In genomic region chr2:241800198-241800903, GRCh38 we compare ENCODE assay signal across 9 cellular contexts. TPM values are rescaled to one million over a fixed set of nuclear protein-coding genes. Genes with fewer than 3 reads are reported as not detected.
DNase-seq lines count a peak whose midpoint lies in the region; FAIRE-seq and TF ChIP-seq lines count a peak whose summit lies in the region.
"Not testable (repeated sequence)": the region's sequence is repeated elsewhere in the genome, so short reads cannot be mapped to it uniquely, and the experiment has no call there.
"Had no signal": no experiment of that assay in that cellular context is flagged by ENCODE, and none has a peak within 500 bp of the region (broad histone marks: within the 10 kb centered on the region; RNA-seq: fewer than 3 reads in every experiment).

No MANE protein-coding gene starts in this region.

- not testable (repeated sequence) for H3F3A ChIP-seq in neural progenitor cell (ENCODE audit: low read depth)

- H3K4me1 ChIP-seq in BLaER1 = peaks cover 90% of the 10 kb centered on the region
- not testable (repeated sequence) for H3K4me1 ChIP-seq in neural progenitor cell

- not testable (repeated sequence) for H3K27ac Mint-ChIP-seq in activated CD4-positive, alpha-beta memory T cell treated with anti-CD3 and anti-CD28 coated beads for 36 hours
- peak overlapping the region; percentile 60 for H3K27ac Mint-ChIP-seq in neural progenitor cell

- not testable (repeated sequence) for H3K36me3 ChIP-seq in BLaER1; H7 (replicated peaks; ENCODE audit: control insufficient read depth, insufficient read depth, low read length); bronchial epithelial cell (ENCODE audit: control insufficient read depth, insufficient read depth, low read length); neural progenitor cell

- H3K79me2 ChIP-seq in neural progenitor cell (ENCODE audit: low read depth) = not testable (repeated sequence)

- H3K27ac ChIP-seq in BLaER1 = peak overlapping the region; percentile 78
- H3K27ac ChIP-seq in neural progenitor cell = not testable (repeated sequence)

- H3K4me1 Mint-ChIP-seq in activated CD4-positive, alpha-beta memory T cell treated with anti-CD3 and anti-CD28 coated beads for 36 hours (ENCODE audit: low read depth); neural progenitor cell: not testable (repeated sequence)

- H3K4me2 ChIP-seq in BLaER1 = peak overlapping the region; percentile 98
- H3K4me2 ChIP-seq in neural progenitor cell = not testable (repeated sequence)

- CTCF ChIA-PET in activated CD4-positive, alpha-beta memory T cell treated with anti-CD3 and anti-CD28 coated beads for 36 hours (lab: Charles Lee) = not testable (repeated sequence)

- not testable (repeated sequence) for H4K20me1 ChIP-seq in BLaER1; neural progenitor cell (ENCODE audit: low read depth)

- DNase-seq in H7 = peak; percentile 38
- DNase-seq in activated CD4-positive, alpha-beta memory T cell treated with anti-CD3 and anti-CD28 coated beads for 36 hours = peak; percentile 7
- DNase-seq in bronchial epithelial cell (ENCODE audit: low read depth); neural progenitor cell (ENCODE audit: low spot score): not testable (repeated sequence)
- DNase-seq in cardiac septum (ENCODE audit: low spot score) = peak; percentile 71
- DNase-seq in posterior vena cava (ENCODE audit: low spot score) = peak; percentile 75

- peak overlapping the region; percentile 60; the same call in 1 of the 2 replicates for H3K9ac ChIP-seq in BLaER1
- H3K9ac ChIP-seq in neural progenitor cell = not testable (repeated sequence)

- not testable (repeated sequence) for H3K27me3 ChIP-seq in BLaER1; bronchial epithelial cell (ENCODE audit: control insufficient read depth, insufficient read depth, low read length)
- H3K27me3 ChIP-seq in H7 (ENCODE audit: control insufficient read depth, insufficient read depth, low read length) (peaks cover 12% of the 10 kb centered on the region; the same call in 1 of the 2 replicates), neural progenitor cell (peaks cover 22% of the 10 kb centered on the region)

- not testable (repeated sequence) for H3K9me3 Mint-ChIP-seq in activated CD4-positive, alpha-beta memory T cell treated with anti-CD3 and anti-CD28 coated beads for 36 hours; neural progenitor cell

- not testable (repeated sequence) for H3K27me3 Mint-ChIP-seq in activated CD4-positive, alpha-beta memory T cell treated with anti-CD3 and anti-CD28 coated beads for 36 hours; neural progenitor cell (ENCODE audit: insufficient read depth, low read depth)

- POLR2A ChIA-PET in activated CD4-positive, alpha-beta memory T cell treated with anti-CD3 and anti-CD28 coated beads for 36 hours (lab: Charles Lee) = not testable (repeated sequence)

- H3K9me3 ChIP-seq in BLaER1; neural progenitor cell (ENCODE audit: low read depth): not testable (repeated sequence)

- peak; percentile 88 for FAIRE-seq in bronchial epithelial cell (lab: Jason Lieb, UNC)

- H2AFZ ChIP-seq in neural progenitor cell (replicated peaks) = not testable (repeated sequence)

- not testable (repeated sequence) for H3K4me3 Mint-ChIP-seq in activated CD4-positive, alpha-beta memory T cell treated with anti-CD3 and anti-CD28 coated beads for 36 hours; neural progenitor cell

- H3K4me3 ChIP-seq in BLaER1; H7 (ENCODE audit: insufficient read depth, low read depth, low read length); bronchial epithelial cell (ENCODE audit: low read depth, low read length); neural progenitor cell: not testable (repeated sequence)

- H3K36me3 Mint-ChIP-seq in activated CD4-positive, alpha-beta memory T cell treated with anti-CD3 and anti-CD28 coated beads for 36 hours; neural progenitor cell: not testable (repeated sequence)

- intact Hi-C loops in activated CD4-positive, alpha-beta memory T cell treated with anti-CD3 and anti-CD28 coated beads for 36 hours (cut with micrococcal nuclease) = loop anchor here (5.0 kb wide), 1 partner anchor 42 kb away; no protein-coding TSS in a partner anchor
- intact Hi-C loops in cardiac septum (cut with DNase I); posterior vena cava (cut with DNase I): not testable (repeated sequence)

- not testable (repeated sequence) for TF ChIP-seq CTCF in bronchial epithelial cell (IDR thresholded peaks at IDR 0.05; ENCODE audit: insufficient read depth, low read length, severe bottlenecking); neural progenitor cell (IDR thresholded peaks at IDR 0.05)

RNA-seq across cellular contexts. Expression of gene NEU4, which starts 8.6 kb away (rescaled TPM):
- 0.41 TPM in 1 of 2 replicates, not detected in the other for total RNA-seq in H7 (2014; rRNA removed; shearing (Covaris generic))
- under 1 TPM; 0.31 to 0.36 TPM for total RNA-seq in activated CD4-positive, alpha-beta memory T cell treated with anti-CD3 and anti-CD28 coated beads for 36 hours
- total RNA-seq in bronchial epithelial cell (not detected in 2 replicates), cardiac septum (not detected), neural progenitor cell (ENCODE audit: low replicate concordance) (1.2 TPM in 1 of 2 replicates, not detected in the other), posterior vena cava (under 1 TPM in 1 of 2 donors, not detected in 1; 0.38 TPM)

RNA-seq across cellular contexts. Expression of gene GAL3ST2, which starts 23.7 kb away (rescaled TPM):
- total RNA-seq in H7 (2014; rRNA removed; shearing (Covaris generic)) = 0.14 TPM in 1 of 2 replicates, not detected in the other
- under 1 TPM; 0.65 to 0.93 TPM for total RNA-seq in activated CD4-positive, alpha-beta memory T cell treated with anti-CD3 and anti-CD28 coated beads for 36 hours
- total RNA-seq in bronchial epithelial cell = not detected in 2 replicates
- not detected for total RNA-seq in cardiac septum
- total RNA-seq in neural progenitor cell (ENCODE audit: low replicate concordance) = 0.09 TPM in 1 of 2 replicates, not detected in the other
- not detected for total RNA-seq in posterior vena cava
- total RNA-seq: Calu3, H1 had no signal

RNA-seq across cellular contexts. Expression of gene PDCD1, which starts 58.3 kb away (rescaled TPM):
- 1.0 and 2.8 TPM in 2 replicates for total RNA-seq in H7 (2014; rRNA removed; shearing (Covaris generic))
- total RNA-seq in activated CD4-positive, alpha-beta memory T cell treated with anti-CD3 and anti-CD28 coated beads for 36 hours = 10 to 100 TPM; 47.4 to 47.6 TPM
- not detected in 2 replicates for total RNA-seq in bronchial epithelial cell
- total RNA-seq in cardiac septum = 2.0 TPM
- total RNA-seq in neural progenitor cell (ENCODE audit: low replicate concordance) = not detected in 2 replicates
- total RNA-seq in posterior vena cava = under 1 TPM in 1 of 2 donors, not detected in 1; 0.38 TPM
- total RNA-seq: Calu3 had no signal

Comparison
In these comparisons a context has a peak if more than half of its experiments do, and no peak if none do; other contexts are left out.
1. RNA of gene PDCD1, which starts 58.3 kb away (total RNA-seq): 47.4 to 47.6 TPM in activated CD4-positive, alpha-beta memory T cell treated with anti-CD3 and anti-CD28 coated beads for 36 hours; 2.0 TPM in cardiac septum (single experiment), 1.0 to 2.8 TPM in H7, 0.38 TPM in posterior vena cava, not detected in bronchial epithelial cell and not detected in neural progenitor cell; every median in the first group is over 10 times any median in the second.